In the genomic region with DNA sequence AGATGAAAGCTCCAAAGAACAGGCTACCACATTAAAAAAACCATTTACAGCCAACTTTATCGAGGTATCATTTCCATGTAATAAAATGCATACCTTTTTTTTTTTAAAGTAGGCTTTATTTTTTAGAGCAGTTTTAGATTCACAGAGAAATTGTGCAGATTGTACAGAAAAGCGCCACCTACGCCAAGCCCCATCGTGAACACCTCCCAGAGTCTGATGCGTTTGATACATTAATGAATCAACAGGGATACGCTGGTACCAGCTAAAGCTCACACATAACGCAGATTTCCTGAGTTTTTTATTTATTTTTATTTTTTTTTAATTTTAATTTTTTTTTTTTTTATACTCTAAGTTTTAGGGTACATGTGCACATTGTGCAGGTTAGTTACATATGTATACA, we compare ENCODE assay signal across 24 cellular contexts.
DNase-seq lines count a peak whose midpoint lies in the region; ATAC-seq and TF ChIP-seq lines count a peak whose summit lies in the region.
"Had no signal": no experiment of that assay in that cellular context is flagged by ENCODE, and none has a peak within 500 bp of the region (broad histone marks: within the 10 kb centered on the region; RNA-seq: fewer than 3 reads in every experiment).

No MANE protein-coding gene starts in this region.

- no peak overlapping the region for H3K9ac ChIP-seq in GM23248

- H3K9me2 ChIP-seq in GM23248 (ENCODE audit: insufficient read depth), result no peaks in the 10 kb centered on the region

- H4K20me1 ChIP-seq in GM23248 (ENCODE audit: insufficient read depth), result no peaks in the 10 kb centered on the region

- no peaks in the 10 kb centered on the region for H3K4me1 ChIP-seq in GM23248 (ENCODE audit: insufficient read depth)
- H3K4me1 ChIP-seq: Caco-2, SJSA1 had no signal

- no peak for ATAC-seq in activated naive CD4-positive, alpha-beta T cell treated with anti-CD3 and anti-CD28 coated beads, Interleukin-2, amount 50 U/mL, for 72 hours
- ATAC-seq in GM18907 (IDR thresholded peaks at IDR 0.05; ENCODE audit: unreplicated experiment), result no peak
- ATAC-seq: GM12878, Right ventricle myocardium inferior had no signal

- peak overlapping the region; percentile 22; the same call in 1 of the 2 replicates for H3K4me3 ChIP-seq in GM23248
- H3K4me3 ChIP-seq: GM12878, GM23338, SJSA1 had no signal

- H3K36me3 Mint-ChIP-seq in activated naive CD4-positive, alpha-beta T cell treated with anti-CD3 and anti-CD28 coated beads, Interleukin-2, amount 50 U/mL, for 24 hours, result no peaks in the 10 kb centered on the region
- H3K36me3 Mint-ChIP-seq in activated naive CD4-positive, alpha-beta T cell treated with anti-CD3 and anti-CD28 coated beads, Interleukin-2, amount 50 U/mL, for 72 hours, result no peaks in the 10 kb centered on the region
- peaks cover 4% of the 10 kb centered on the region for H3K36me3 Mint-ChIP-seq in endothelial cell (ENCODE audit: low read depth, unreplicated experiment)

- H3K4me1 Mint-ChIP-seq in activated naive CD4-positive, alpha-beta T cell treated with anti-CD3 and anti-CD28 coated beads, Interleukin-2, amount 50 U/mL, for 24 hours, result no peaks in the 10 kb centered on the region
- peaks cover 21% of the 10 kb centered on the region for H3K4me1 Mint-ChIP-seq in endothelial cell (ENCODE audit: unreplicated experiment)

- no peak overlapping the region for H3K27ac ChIP-seq in GM23248
- H3K27ac ChIP-seq: SJSA1 had no signal

- peak overlapping the region; percentile 56 for H2AFZ ChIP-seq in GM23248

- H3K27me3 Mint-ChIP-seq in activated naive CD4-positive, alpha-beta T cell treated with anti-CD3 and anti-CD28 coated beads, Interleukin-2, amount 50 U/mL, for 24 hours, result no peaks in the 10 kb centered on the region
- peaks cover 9% of the 10 kb centered on the region for H3K27me3 Mint-ChIP-seq in endothelial cell (ENCODE audit: unreplicated experiment)

- H3K9me3 ChIP-seq in GM23248 (ENCODE audit: low read depth), result no peaks in the 10 kb centered on the region
- H3K9me3 ChIP-seq: Caco-2, SJSA1 had no signal

- 42 to 45% methylated on average over 7 of the region's 7 CpGs for WGBS in GM23248 (ENCODE audit: low coverage in 1 of 2, low lambda C conversion rate in 2 of 2, missing lambda C conversion rate in 2 of 2), 2 experiments

- H3K9me3 Mint-ChIP-seq in activated naive CD4-positive, alpha-beta T cell treated with anti-CD3 and anti-CD28 coated beads, Interleukin-2, amount 50 U/mL, for 24 hours, result no peaks in the 10 kb centered on the region
- no peaks in the 10 kb centered on the region for H3K9me3 Mint-ChIP-seq in activated naive CD4-positive, alpha-beta T cell treated with anti-CD3 and anti-CD28 coated beads, Interleukin-2, amount 50 U/mL, for 72 hours
- no peaks in the 10 kb centered on the region for H3K9me3 Mint-ChIP-seq in endothelial cell (ENCODE audit: unreplicated experiment)

- in situ Hi-C loops in GM23248 (cut with MboI), result no loop called here

- H3K79me2 ChIP-seq in GM23248 (ENCODE audit: insufficient read depth), result no peaks in the 10 kb centered on the region

- TF ChIP-seq CTCF in endothelial cell (IDR thresholded peaks at IDR 0.05; ENCODE audit: unreplicated experiment), result no peak

- H3F3A ChIP-seq in GM23248 (ENCODE audit: insufficient read depth), result no peaks in the 10 kb centered on the region

- H3K4me2 ChIP-seq in GM23248 (ENCODE audit: unreplicated experiment), result no peak overlapping the region
- H3K4me2 ChIP-seq: GM23338 had no signal

- peak overlapping the region; percentile 56 for H3K4me3 Mint-ChIP-seq in activated naive CD4-positive, alpha-beta T cell treated with anti-CD3 and anti-CD28 coated beads, Interleukin-2, amount 50 U/mL, for 24 hours
- no peak overlapping the region for H3K4me3 Mint-ChIP-seq in endothelial cell (ENCODE audit: unreplicated experiment)
- H3K4me3 Mint-ChIP-seq: GM23338 had no signal

- H3K36me3 ChIP-seq in GM23248 (ENCODE audit: low read depth), result no peaks in the 10 kb centered on the region
- H3K36me3 ChIP-seq: SJSA1 had no signal

- H3K27me3 ChIP-seq in GM23248 (replicated peaks; ENCODE audit: insufficient read depth), result no peaks in the 10 kb centered on the region
- H3K27me3 ChIP-seq: SJSA1 had no signal

- no peak for DNase-seq in activated naive CD4-positive, alpha-beta T cell treated with anti-CD3 and anti-CD28 coated beads, Interleukin-2, amount 50 U/mL, for 72 hours (ENCODE audit: low spot score in 2 of 2)
- no peak for DNase-seq in GM23248
- DNase-seq in endothelial cell (ENCODE audit: low spot score), result no peak
- DNase-seq in putamen (ENCODE audit: low spot score), result peak; percentile 25
- no peak for DNase-seq in NCI-H1092 treated with DMSO at 0.1 percent for 48 hours (lab: John Stamatoyannopoulos, UW)
- DNase-seq in H4 (ENCODE audit: low spot score), result no peak
- DNase-seq: 8988T, AML-193, Caco-2, DND-41, KBM-7, MM.1S, NCI-H1048, NCI-H1436, NCI-H187 treated with DMSO at 0.1 percent for 48 hours, NCI-H2107, NCI-H446 treated with DMSO at 0.1 percent for 48 hours, NCI-H526 treated with DMSO at 0.1 percent for 48 hours had no signal

- H3K27ac Mint-ChIP-seq in activated naive CD4-positive, alpha-beta T cell treated with anti-CD3 and anti-CD28 coated beads, Interleukin-2, amount 50 U/mL, for 24 hours, result peak overlapping the region; percentile 68
- H3K27ac Mint-ChIP-seq in activated naive CD4-positive, alpha-beta T cell treated with anti-CD3 and anti-CD28 coated beads, Interleukin-2, amount 50 U/mL, for 72 hours, result peak overlapping the region in 1 of 2 donors; percentile 73
- peak overlapping the region; percentile 53 for H3K27ac Mint-ChIP-seq in endothelial cell (ENCODE audit: unreplicated experiment)
- H3K27ac Mint-ChIP-seq: GM23338 had no signal
